In the genomic region with DNA sequence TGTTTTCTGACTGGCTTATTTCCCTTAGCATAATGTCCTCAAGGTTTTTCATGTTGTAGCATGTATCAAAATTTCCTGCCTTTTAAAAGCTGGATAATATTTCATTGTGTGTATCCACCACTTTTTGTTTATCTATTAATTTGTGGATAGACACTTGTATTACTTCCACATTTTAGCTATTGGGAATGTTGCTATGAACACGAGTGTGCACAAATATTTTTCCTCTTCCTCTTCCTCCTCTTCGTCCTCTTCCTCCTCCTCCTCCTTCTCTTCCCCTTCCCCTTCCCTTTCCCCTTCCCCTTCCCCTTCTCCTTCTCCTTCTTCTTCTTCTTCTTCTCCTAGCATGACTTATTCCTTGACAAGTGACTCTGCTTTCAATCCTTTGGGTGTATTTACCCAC, we compare ENCODE assay signal across 32 cellular contexts. TPM values are rescaled to one million over a fixed set of nuclear protein-coding genes. Genes with fewer than 3 reads are reported as not detected.
"Had no signal": no experiment of that assay in that cellular context is flagged by ENCODE, and none has a peak within 500 bp of the region (broad histone marks: within the 10 kb centered on the region; RNA-seq: fewer than 3 reads in every experiment).

No MANE protein-coding gene starts in this region.

- H3K36me3 Mint-ChIP-seq: natural killer cell; neural progenitor cell; stimulated activated memory B cell treated with anti-CD40 and anti-IgM and Interleukin-4, amounts not matched to agents 10 μg/mL and 1 μg/mL and 100 μg/mL, for 72 hours; type B pancreatic cell had no signal

- DNase-seq: natural killer cell; occipital lobe; ovary; posterior cingulate gyrus; psoas muscle; right cardiac atrium; spleen; stimulated activated CD4-positive, alpha-beta T cell treated with anti-CD3 and anti-CD28 coated beads, Interleukin-12 subunit alpha, Interleukin-12 subunit beta, amount 100 ng/mL, for 4 hours; stimulated activated CD4-positive, alpha-beta T cell treated with anti-CD3 and anti-CD28 coated beads, Interleukin-1b, Interleukin-23, amount 100 ng/mL, for 48 hours; stimulated activated CD4-positive, alpha-beta T cell treated with anti-CD3 and anti-CD28 coated beads, Interleukin-4, amount 100 ng/mL, for 1 hour; stimulated activated CD4-positive, alpha-beta T cell treated with anti-CD3 and anti-CD28 coated beads, Interleukin-4, amount 100 ng/mL, for 4 hours; stimulated activated CD8-positive, alpha-beta memory T cell treated with anti-CD3 and anti-CD28 coated beads, Interleukin-4, amount 100 ng/mL, for 48 hours; stimulated activated naive CD4-positive, alpha-beta T cell; stimulated activated naive CD8-positive, alpha-beta T cell treated with anti-CD3 and anti-CD28 coated beads, Interleukin-15, amount 100 ng/mL, for 72 hours; stimulated activated naive CD8-positive, alpha-beta T cell treated with anti-CD3 and anti-CD28 coated beads, Interleukin-15, Interleukin-2, amounts not matched to agents 100 U/mL and 50 U/mL, for 24 hours; substantia nigra; testis; tibial artery; transverse colon; upper lobe of right lung; uterus had no signal

- H3K9me3 Mint-ChIP-seq: nephron; neural progenitor cell; stimulated activated memory B cell treated with anti-CD40 and anti-IgM and Interleukin-4, amounts not matched to agents 10 μg/mL and 1 μg/mL and 100 μg/mL, for 72 hours; stimulated activated naive CD8-positive, alpha-beta T cell treated with anti-CD3 and anti-CD28 coated beads, Interleukin-15, amount 100 ng/mL, for 72 hours; type B pancreatic cell had no signal

- H3K27me3 ChIP-seq: ovary, spleen, suprapubic skin, testis, tibial artery, transverse colon, upper lobe of right lung, uterus had no signal

- H3K4me3 Mint-ChIP-seq: natural killer cell; nephron; neural progenitor cell; stimulated activated memory B cell treated with anti-CD40 and anti-IgM and Interleukin-4, amounts not matched to agents 10 μg/mL and 1 μg/mL and 100 μg/mL, for 72 hours; stimulated activated naive CD8-positive, alpha-beta T cell treated with anti-CD3 and anti-CD28 coated beads, Interleukin-15, amount 100 ng/mL, for 72 hours; type B pancreatic cell had no signal

- H3K4me1 Mint-ChIP-seq: natural killer cell; stimulated activated naive CD8-positive, alpha-beta T cell treated with anti-CD3 and anti-CD28 coated beads, Interleukin-15, amount 100 ng/mL, for 72 hours had no signal

- H3K27ac Mint-ChIP-seq: natural killer cell; nephron; neural progenitor cell; progenitor cell of endocrine pancreas; stimulated activated memory B cell treated with anti-CD40 and anti-IgM and Interleukin-4, amounts not matched to agents 10 μg/mL and 1 μg/mL and 100 μg/mL, for 72 hours; stimulated activated naive CD8-positive, alpha-beta T cell treated with anti-CD3 and anti-CD28 coated beads, Interleukin-15, amount 100 ng/mL, for 72 hours; type B pancreatic cell had no signal

- ATAC-seq: natural killer cell; psoas muscle; right cardiac atrium; sciatic nerve; stimulated activated memory B cell treated with anti-CD40 and anti-IgM and Interleukin-4, amounts not matched to agents 10 μg/mL and 1 μg/mL and 100 μg/mL, for 72 hours; stimulated activated naive CD8-positive, alpha-beta T cell treated with anti-CD3 and anti-CD28 coated beads, Interleukin-15, amount 100 ng/mL, for 72 hours; stimulated activated naive CD8-positive, alpha-beta T cell treated with anti-CD3 and anti-CD28 coated beads, Interleukin-15, Interleukin-2, amounts not matched to agents 100 U/mL and 50 U/mL, for 24 hours; upper lobe of right lung had no signal

- H3K4me3 ChIP-seq: neural progenitor cell, ovary, psoas muscle, skin epidermis, smooth muscle cell, spleen, suprapubic skin, testis, tibial artery, transverse colon, upper lobe of right lung, uterus had no signal

- H3K27me3 Mint-ChIP-seq: progenitor cell of endocrine pancreas; stimulated activated naive CD8-positive, alpha-beta T cell treated with anti-CD3 and anti-CD28 coated beads, Interleukin-15, amount 100 ng/mL, for 72 hours; type B pancreatic cell had no signal

- H3K4me1 ChIP-seq: neural progenitor cell, parathyroid adenoma, psoas muscle, suprapubic skin, testis, upper lobe of right lung, uterus had no signal

- H3K36me3 ChIP-seq: neural progenitor cell, ovary, spleen, suprapubic skin, tibial artery, transverse colon, upper lobe of right lung, uterus had no signal

- H3K9me3 ChIP-seq: ovary, psoas muscle, spleen, suprapubic skin, testis, tibial artery, transverse colon, upper lobe of right lung, uterus had no signal

- H3K27ac ChIP-seq: neural progenitor cell, ovary, parathyroid adenoma, psoas muscle, skin epidermis, spleen, suprapubic skin, testis, tibial artery, transverse colon, upper lobe of right lung, uterus had no signal

RNA-seq across cellular contexts. Expression of a gene that starts 51.2 kb away (rescaled TPM):
- total RNA-seq: natural killer cell, osteoblast had no signal
- polyA plus RNA-seq: smooth muscle cell had no signal
